In the genomic region with DNA sequence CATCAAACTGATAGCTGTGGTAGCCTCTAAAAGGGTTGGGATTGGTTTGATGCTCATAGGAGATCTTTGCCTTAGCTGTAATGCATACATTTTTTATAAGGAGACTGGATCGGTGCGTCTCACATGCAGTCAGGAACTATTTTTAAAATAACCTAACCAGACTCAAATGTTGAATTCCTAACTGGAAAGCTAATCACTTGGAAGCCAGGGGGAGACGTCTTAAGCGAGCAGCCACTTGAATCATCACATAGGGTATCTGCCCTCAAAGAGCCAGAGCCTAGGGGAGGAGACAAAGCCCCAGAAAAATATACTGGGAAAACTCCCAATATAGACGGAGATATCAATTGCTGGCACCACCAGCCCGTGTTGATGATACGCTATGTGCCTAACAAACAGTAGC, we compare ENCODE assay signal across 19 cellular contexts.
DNase-seq lines count a peak whose midpoint lies in the region; TF ChIP-seq lines count a peak whose summit lies in the region.
"Had no signal": no experiment of that assay in that cellular context is flagged by ENCODE, and none has a peak within 500 bp of the region (broad histone marks: within the 10 kb centered on the region; RNA-seq: fewer than 3 reads in every experiment).

No MANE protein-coding gene starts in this region.

- no peak for TF ChIP-seq POLR2A in erythroblast (IDR thresholded peaks at IDR 0.05; ENCODE audit: low read length)

- peak; percentile 68 for DNase-seq in EH (ENCODE audit: low read depth)
- DNase-seq in amniotic stem cell (lab: John Stamatoyannopoulos, UW): peak; percentile 59
- peak; percentile 78 for DNase-seq in fibroblast of the aortic adventitia (ENCODE audit: low read depth)
- peak; percentile 24 for DNase-seq in skeletal muscle cell (ENCODE audit: low read depth)
- no peak for DNase-seq in activated T-cell treated with anti-CD3 and anti-CD28 coated beads, Interleukin-2, amount 50 U/mL, for 1 hour
- DNase-seq in erythroblast (lab: John Stamatoyannopoulos, UW): no peak
- no peak for DNase-seq in NK-92 treated with Interleukin-12 subunit alpha and Interleukin-12 subunit beta, amount 100 ng/mL, for 24 hours (lab: John Stamatoyannopoulos, UW)
- DNase-seq: activated CD4-positive, alpha-beta memory T cell treated with anti-CD3 and anti-CD28 coated beads for 36 hours; activated naive CD4-positive, alpha-beta T cell treated with Interleukin-2 at 50 U/mL for 16 hours; BE2C; cortex of kidney; DND-41; H9; NCI-H1105; NCI-H2029 treated with DMSO at 0.1 percent for 48 hours; nephron progenitor cell; SJCRH30; stimulated activated naive CD4-positive, alpha-beta T cell had no signal

- H3K4me3 ChIP-seq in fibroblast of the aortic adventitia (ENCODE audit: low read depth, low read length): no peak overlapping the region
- H3K4me3 ChIP-seq in skeletal muscle cell (ENCODE audit: low read depth, low read length): no peak overlapping the region
- H3K4me3 ChIP-seq: ascending aorta, SJCRH30 had no signal

- peak; percentile 49 for TF ChIP-seq CTCF in fibroblast of the aortic adventitia (IDR thresholded peaks at IDR 0.05; ENCODE audit: insufficient read depth, low read length)

Comparison
In these comparisons a context has a peak if more than half of its experiments do, and no peak if none do; other contexts are left out.
1. DNase-seq: peak in EH (single experiment), amniotic stem cell (single experiment), fibroblast of the aortic adventitia (single experiment) and skeletal muscle cell (single experiment); none in activated T-cell treated with anti-CD3 and anti-CD28 coated beads, Interleukin-2, amount 50 U/mL, for 1 hour (single experiment), erythroblast (0 of 2) and NK-92 treated with Interleukin-12 subunit alpha and Interleukin-12 subunit beta, amount 100 ng/mL, for 24 hours (single experiment).